In the genomic region with DNA sequence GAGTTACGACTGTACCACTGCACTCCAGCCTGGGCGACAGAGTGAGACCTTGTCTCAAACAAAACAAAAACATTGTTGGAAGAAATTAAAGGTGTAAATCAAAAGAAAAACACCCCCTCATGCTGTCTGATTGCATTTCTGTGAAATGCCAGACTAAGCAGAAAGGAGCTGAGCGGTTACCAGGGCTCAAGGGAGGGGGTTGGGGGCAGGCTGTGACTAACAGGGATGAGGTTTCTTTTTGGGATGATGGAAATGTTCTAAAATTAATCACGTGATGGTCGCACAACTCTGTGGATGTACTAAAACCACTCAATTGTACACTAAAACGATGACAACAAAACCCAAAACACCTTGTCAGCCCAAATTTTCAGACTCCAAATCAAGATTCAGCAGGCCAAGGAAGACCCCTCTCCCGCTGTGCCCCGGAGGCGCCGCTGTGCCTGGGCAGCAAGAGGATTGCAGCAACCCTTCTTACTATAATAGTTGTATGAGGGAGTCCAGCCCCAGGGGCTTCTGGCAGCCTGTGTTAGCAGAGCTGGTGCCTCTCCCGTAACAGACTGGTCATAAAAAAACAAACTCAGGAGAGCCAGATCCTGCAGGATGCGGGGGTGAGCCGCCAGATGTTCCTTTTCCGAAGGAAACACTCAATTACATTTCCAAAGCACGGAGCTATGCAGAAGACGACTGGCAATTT, we compare ENCODE assay signal across 11 cellular contexts. TPM values are rescaled to one million over a fixed set of nuclear protein-coding genes. Genes with fewer than 3 reads are reported as not detected.
DNase-seq lines count a peak whose midpoint lies in the region; ATAC-seq and TF ChIP-seq lines count a peak whose summit lies in the region.
"Had no signal": no experiment of that assay in that cellular context is flagged by ENCODE, and none has a peak within 500 bp of the region (broad histone marks: within the 10 kb centered on the region; RNA-seq: fewer than 3 reads in every experiment).

No MANE protein-coding gene starts in this region.

- POLR2A ChIA-PET in CD4-positive, alpha-beta memory T cell (lab: Charles Lee; ENCODE audit: partially characterized antibody), result interaction anchor here (2.3 kb wide), 1 partner anchor 14 kb away, joined by 5 read pairs; no protein-coding TSS in a partner anchor

- H3K27me3 Mint-ChIP-seq in CD4-positive, alpha-beta memory T cell, result no peaks in the 10 kb centered on the region
- H3K27me3 Mint-ChIP-seq in activated T-helper 17 cell treated with anti-CD3 and anti-CD28 coated beads, Interleukin-2, amount 50 U/mL, for 72 hours, result no peaks in the 10 kb centered on the region

- no peak for DNase-seq in CD4-positive, alpha-beta memory T cell
- peak in 1 of 2 donors; percentile 46 for DNase-seq in psoas muscle
- no peak for DNase-seq in superior temporal gyrus (ENCODE audit: extremely low spot score)
- DNase-seq in SIG-M5 treated with dmso at 0.1 percent for 504 hours (lab: John Stamatoyannopoulos, UW; ENCODE audit: unreplicated experiment), result no peak
- DNase-seq in GDM1 (lab: John Stamatoyannopoulos, UW), result no peak
- DNase-seq: NCI-H446 treated with DMSO at 0.1 percent for 48 hours, SW 1271 had no signal

- no peaks in the 10 kb centered on the region for H3K9me3 ChIP-seq in CD4-positive, alpha-beta memory T cell (ENCODE audit: control insufficient read depth in 1 of 2, low read length in 2 of 2)
- no peaks in the 10 kb centered on the region for H3K9me3 ChIP-seq in gastroesophageal sphincter
- H3K9me3 ChIP-seq in psoas muscle, result no peaks in the 10 kb centered on the region
- H3K9me3 ChIP-seq: tibial nerve had no signal

- peaks cover 0 to 9% (median 2%) of the 10 kb centered on the region in 4 donors for H3K4me1 Mint-ChIP-seq in CD4-positive, alpha-beta memory T cell
- H3K4me1 Mint-ChIP-seq in activated T-helper 17 cell treated with anti-CD3 and anti-CD28 coated beads, Interleukin-2, amount 50 U/mL, for 72 hours, result no peaks in the 10 kb centered on the region

- TF ChIP-seq POLR2A in gastroesophageal sphincter (IDR thresholded peaks at IDR 0.05), result no peak

- WGBS in gastroesophageal sphincter (ENCODE audit: low coverage in 1 of 2), 2 donors, result 41 to 45% methylated on average over 9 to 16 of the region's 16 CpGs
- WGBS in psoas muscle, 3 donors, result 63 to 69% (median 65%) methylated on average over 16 of the region's 16 CpGs

- TF ChIP-seq EP300 in gastroesophageal sphincter (IDR thresholded peaks at IDR 0.05), result no peak

- H3K36me3 ChIP-seq in CD4-positive, alpha-beta memory T cell (ENCODE audit: insufficient read depth, low read length), result peaks cover 61% of the 10 kb centered on the region
- H3K36me3 ChIP-seq in gastroesophageal sphincter, result peaks cover 0 to 82% of the 10 kb centered on the region in 2 donors
- H3K36me3 ChIP-seq in psoas muscle (ENCODE audit: insufficient read depth in 1 of 2, low read depth in 1 of 2), result peaks cover 0 to 61% of the 10 kb centered on the region in 2 donors

- ATAC-seq in activated T-helper 17 cell treated with anti-CD3 and anti-CD28 coated beads, Interleukin-2, amount 50 U/mL, for 72 hours (replicated peaks), result no peak
- ATAC-seq in gastroesophageal sphincter (peak; percentile 65), psoas muscle (peak in 3 of 4 donors; percentile 33 to 57 (median 47)), GM21717 (IDR thresholded peaks at IDR 0.05; ENCODE audit: unreplicated experiment) (no peak)

- H3K27ac Mint-ChIP-seq in CD4-positive, alpha-beta memory T cell, result peak overlapping the region in 4 of 7 donors; percentile 27 to 84 (median 50)
- H3K27ac Mint-ChIP-seq in activated T-helper 17 cell treated with anti-CD3 and anti-CD28 coated beads, Interleukin-2, amount 50 U/mL, for 72 hours, result peak overlapping the region; percentile 21

- no peak overlapping the region for H3K4me3 Mint-ChIP-seq in CD4-positive, alpha-beta memory T cell
- H3K4me3 Mint-ChIP-seq in activated T-helper 17 cell treated with anti-CD3 and anti-CD28 coated beads, Interleukin-2, amount 50 U/mL, for 72 hours, result no peak overlapping the region

- peaks cover 0 to 2% (median 0%) of the 10 kb centered on the region in 8 donors for H3K9me3 Mint-ChIP-seq in CD4-positive, alpha-beta memory T cell
- no peaks in the 10 kb centered on the region for H3K9me3 Mint-ChIP-seq in activated T-helper 17 cell treated with anti-CD3 and anti-CD28 coated beads, Interleukin-2, amount 50 U/mL, for 72 hours

- no peaks in the 10 kb centered on the region for H3K4me1 ChIP-seq in CD4-positive, alpha-beta memory T cell (ENCODE audit: insufficient read depth, low read length)
- H3K4me1 ChIP-seq in gastroesophageal sphincter (peaks cover 0 to 49% (median 27%) of the 10 kb centered on the region in 3 donors), psoas muscle (peaks cover 4% of the 10 kb centered on the region)

- H3K27me3 ChIP-seq in CD4-positive, alpha-beta memory T cell (ENCODE audit: insufficient read depth, low read length), result no peaks in the 10 kb centered on the region
- H3K27me3 ChIP-seq in gastroesophageal sphincter (no peaks in the 10 kb centered on the region), psoas muscle (ENCODE audit: insufficient read depth in 3 of 3, low read length in 2 of 3) (no peaks in the 10 kb centered on the region)
- H3K27me3 ChIP-seq: tibial nerve had no signal

- H3K27ac ChIP-seq in CD4-positive, alpha-beta memory T cell (ENCODE audit: low read depth, low read length), result no peak overlapping the region
- H3K27ac ChIP-seq in gastroesophageal sphincter (peak overlapping the region in 3 of 4 donors; percentile 69 to 71 (median 70)), psoas muscle (peak overlapping the region; percentile 25)

- intact Hi-C loops in CD4-positive, alpha-beta memory T cell (cut with micrococcal nuclease), result no loop called here
- intact Hi-C loops in psoas muscle (cut with DNase I), result no loop called here

- CTCF ChIA-PET in CD4-positive, alpha-beta memory T cell (lab: Charles Lee; ENCODE audit: partially characterized antibody), result interaction anchor here (1.7 kb wide), 1 partner anchor 33 kb away, joined by 6 read pairs; no protein-coding TSS in a partner anchor

- TF ChIP-seq CTCF in gastroesophageal sphincter (IDR thresholded peaks at IDR 0.05), result no peak
- TF ChIP-seq CTCF in psoas muscle (IDR thresholded peaks at IDR 0.05), result no peak

- H3K4me3 ChIP-seq in CD4-positive, alpha-beta memory T cell (ENCODE audit: low read length in 2 of 2), result no peak overlapping the region
- peak overlapping the region in 1 of 2 donors; percentile 0 for H3K4me3 ChIP-seq in gastroesophageal sphincter
- no peak overlapping the region for H3K4me3 ChIP-seq in psoas muscle
- H3K4me3 ChIP-seq: tibial nerve had no signal

- H3K36me3 Mint-ChIP-seq in CD4-positive, alpha-beta memory T cell, result peaks cover 31 to 72% of the 10 kb centered on the region in 2 donors
- H3K36me3 Mint-ChIP-seq in activated T-helper 17 cell treated with anti-CD3 and anti-CD28 coated beads, Interleukin-2, amount 50 U/mL, for 72 hours (ENCODE audit: low read depth), result peaks cover 93% of the 10 kb centered on the region

RNA-seq across cellular contexts. Expression of a gene that starts 20.9 kb away (rescaled TPM):
- 10 to 100 TPM; 65.0 to 68.0 TPM for total RNA-seq in CD4-positive, alpha-beta memory T cell
- polyA plus RNA-seq in CD4-positive, alpha-beta memory T cell, result 1 to 10 TPM; 1.7 to 4.3 TPM
- total RNA-seq in activated T-helper 17 cell treated with anti-CD3 and anti-CD28 coated beads, Interleukin-2, amount 50 U/mL, for 72 hours, result 1 to 10 TPM; 3.8 to 5.1 TPM
- total RNA-seq in gastroesophageal sphincter (10 to 100 TPM in 3 of 4 donors, 1 to 10 TPM in 1; 10.0 to 19.6 (median 15.2) TPM), psoas muscle (1 to 10 TPM; 1.3 to 2.9 (median 1.5) TPM)
- 1 to 10 TPM; 1.2 to 1.7 (median 1.5) TPM for polyA plus RNA-seq in psoas muscle

RNA-seq across cellular contexts. Expression of a gene that starts 30.3 kb away (rescaled TPM):
- 10 to 100 TPM; 36.6 to 37.5 TPM for total RNA-seq in CD4-positive, alpha-beta memory T cell
- 1 to 10 TPM; 5.6 to 6.3 TPM for polyA plus RNA-seq in CD4-positive, alpha-beta memory T cell
- total RNA-seq in activated T-helper 17 cell treated with anti-CD3 and anti-CD28 coated beads, Interleukin-2, amount 50 U/mL, for 72 hours, result 1 to 10 TPM; 3.7 to 4.4 TPM
- total RNA-seq in gastroesophageal sphincter (1 to 10 TPM; 5.0 to 9.3 (median 8.0) TPM), psoas muscle (1 to 10 TPM in 2 of 4 donors, under 1 TPM in 2; 0.73 to 3.0 (median 1.2) TPM)
- polyA plus RNA-seq in psoas muscle, result 1 to 10 TPM in 1 of 3 donors, under 1 TPM in 2; 0.82 to 2.2 (median 0.89) TPM

RNA-seq across cellular contexts. Expression of a gene that starts 31.3 kb away (rescaled TPM):
- 100 to 1,000 TPM; 139 to 153 TPM for total RNA-seq in CD4-positive, alpha-beta memory T cell
- polyA plus RNA-seq in CD4-positive, alpha-beta memory T cell, result 100 to 1,000 TPM; 330 to 388 TPM
- total RNA-seq in activated T-helper 17 cell treated with anti-CD3 and anti-CD28 coated beads, Interleukin-2, amount 50 U/mL, for 72 hours, result 100 to 1,000 TPM; 162 to 249 TPM
- total RNA-seq in gastroesophageal sphincter (100 to 1,000 TPM; 244 to 299 (median 265) TPM), psoas muscle (100 to 1,000 TPM; 240 to 367 (median 285) TPM)
- polyA plus RNA-seq in psoas muscle, result 100 to 1,000 TPM; 373 to 503 (median 438) TPM

RNA-seq across cellular contexts. Expression of a gene that starts 43.0 kb away (rescaled TPM):
- total RNA-seq in CD4-positive, alpha-beta memory T cell, result 10 to 100 TPM; 84.1 to 94.9 TPM
- 10 to 100 TPM in 1 of 2 donors, 1 to 10 TPM in 1; 3.4 to 11.6 TPM for polyA plus RNA-seq in CD4-positive, alpha-beta memory T cell
- total RNA-seq in activated T-helper 17 cell treated with anti-CD3 and anti-CD28 coated beads, Interleukin-2, amount 50 U/mL, for 72 hours, result 100 to 1,000 TPM in 1 of 2 donors, 10 to 100 TPM in 1; 81.4 to 112 TPM
- 100 to 1,000 TPM in 2 of 4 donors, 10 to 100 TPM in 2; 87.0 to 125 (median 104) TPM for total RNA-seq in gastroesophageal sphincter
- total RNA-seq in psoas muscle, result 10 to 100 TPM; 48.4 to 50.0 (median 48.9) TPM
- polyA plus RNA-seq in psoas muscle, result 10 to 100 TPM; 40.5 to 71.7 (median 43.9) TPM

Comparison
In these comparisons a context has a peak if more than half of its experiments do, and no peak if none do; other contexts are left out.
1. ATAC-seq: peak in gastroesophageal sphincter (single experiment) and psoas muscle (3 of 4); none in activated T-helper 17 cell treated with anti-CD3 and anti-CD28 coated beads, Interleukin-2, amount 50 U/mL, for 72 hours (single experiment) and GM21717 (single experiment).